In genomic region chr14:93977790-93978581, GRCh38 we compare ENCODE assay signal across 8 cellular contexts. TPM values are rescaled to one million over a fixed set of nuclear protein-coding genes. Genes with fewer than 3 reads are reported as not detected.
DNase-seq lines count a peak whose midpoint lies in the region; ATAC-seq, FAIRE-seq and TF ChIP-seq lines count a peak whose summit lies in the region.

No MANE protein-coding gene starts in this region.

- H3K36me3 Mint-ChIP-seq in stimulated activated naive B cell treated with anti-CD40 and anti-IgM and Interleukin-4, amounts not matched to agents 10 μg/mL and 1 μg/mL and 100 μg/mL, for 72 hours, result peaks cover 16 to 17% of the 10 kb centered on the region in 2 donors

- peak overlapping the region; percentile 90 for H3K27ac Mint-ChIP-seq in stimulated activated naive B cell treated with anti-CD40 and anti-IgM and Interleukin-4, amounts not matched to agents 10 μg/mL and 1 μg/mL and 100 μg/mL, for 72 hours

- FAIRE-seq in GM18507 (lab: Jason Lieb, UNC), result peak; percentile 99

- H3K9me3 Mint-ChIP-seq in stimulated activated naive B cell treated with anti-CD40 and anti-IgM and Interleukin-4, amounts not matched to agents 10 μg/mL and 1 μg/mL and 100 μg/mL, for 72 hours, result peaks cover 7 to 11% of the 10 kb centered on the region in 2 donors

- no peak overlapping the region for H3K4me3 ChIP-seq in H7 (ENCODE audit: insufficient read depth, low read depth, low read length)

- peaks cover 29 to 71% of the 10 kb centered on the region in 2 donors for H3K4me1 Mint-ChIP-seq in stimulated activated naive B cell treated with anti-CD40 and anti-IgM and Interleukin-4, amounts not matched to agents 10 μg/mL and 1 μg/mL and 100 μg/mL, for 72 hours

- peaks cover 49 to 61% of the 10 kb centered on the region in 2 donors for H3K27me3 Mint-ChIP-seq in stimulated activated naive B cell treated with anti-CD40 and anti-IgM and Interleukin-4, amounts not matched to agents 10 μg/mL and 1 μg/mL and 100 μg/mL, for 72 hours

- DNase-seq in GM18507 (ENCODE audit: extremely low spot score, insufficient read length, low read depth), result peak; percentile 71
- peak; percentile 63 for DNase-seq in activated CD4-positive, CD25-positive, alpha-beta regulatory T cell treated with anti-CD3 and anti-CD28 coated beads, Interleukin-2, amount 50 U/mL, for 16 hours (ENCODE audit: low read depth, low spot score)
- peak; percentile 81 for DNase-seq in stimulated activated naive B cell treated with anti-CD40 and anti-IgM and Interleukin-4, amounts not matched to agents 10 μg/mL and 1 μg/mL and 100 μg/mL, for 72 hours
- no peak for DNase-seq in H7
- no peak for DNase-seq in GM10266 (ENCODE audit: extremely low spot score)
- no peak for DNase-seq in NCI-H1436 (lab: John Stamatoyannopoulos, UW)

- ATAC-seq in HG02973 (IDR thresholded peaks at IDR 0.05; ENCODE audit: unreplicated experiment), result peak; percentile 42
- peak; percentile 25 for ATAC-seq in esophagus mucosa
- ATAC-seq in stimulated activated naive B cell treated with anti-CD40 and anti-IgM and Interleukin-4, amounts not matched to agents 10 μg/mL and 1 μg/mL and 100 μg/mL, for 72 hours (replicated peaks), result peak; percentile 88 to 92

- H3K36me3 ChIP-seq in H7 (replicated peaks; ENCODE audit: control insufficient read depth, insufficient read depth, low read length), result no peaks in the 10 kb centered on the region

- H3K27me3 ChIP-seq in H7 (ENCODE audit: control insufficient read depth, insufficient read depth, low read length), result no peaks in the 10 kb centered on the region

- TF ChIP-seq CTCF in GM10266 (IDR thresholded peaks at IDR 0.05; ENCODE audit: control insufficient read depth, insufficient read depth, low read depth, missing control alignments), result no peak

- H3K4me3 Mint-ChIP-seq in stimulated activated naive B cell treated with anti-CD40 and anti-IgM and Interleukin-4, amounts not matched to agents 10 μg/mL and 1 μg/mL and 100 μg/mL, for 72 hours, result peak overlapping the region in 1 of 2 donors; percentile 30

RNA-seq across cellular contexts. Expression of gene ASB2, which starts 1.6 kb away (rescaled TPM):
- total RNA-seq in esophagus mucosa, result 1.00 TPM
- 0.21 TPM in 1 of 2 replicates, not detected in the other for total RNA-seq in H7 (2014; rRNA removed; shearing (Covaris generic))

RNA-seq across cellular contexts. Expression of gene CCDC197, which starts 19.1 kb away (rescaled TPM):
- total RNA-seq in esophagus mucosa, result not detected
- not detected in 2 replicates for total RNA-seq in H7 (2014; rRNA removed; shearing (Covaris generic))

RNA-seq across cellular contexts. Expression of gene OTUB2, which starts 48.2 kb away (rescaled TPM):
- total RNA-seq in esophagus mucosa, result 5.5 TPM
- total RNA-seq in H7 (2014; rRNA removed; shearing (Covaris generic)), result 3.0 and 4.4 TPM in 2 replicates

RNA-seq across cellular contexts. Expression of gene FAM181A, which starts 50.8 kb away (rescaled TPM):
- not detected for total RNA-seq in esophagus mucosa
- not detected in 2 replicates for total RNA-seq in H7 (2014; rRNA removed; shearing (Covaris generic))

Comparison
In these comparisons a context has a peak if more than half of its experiments do, and no peak if none do; other contexts are left out.
1. DNase-seq: peak in GM18507 (single experiment), activated CD4-positive, CD25-positive, alpha-beta regulatory T cell treated with anti-CD3 and anti-CD28 coated beads, Interleukin-2, amount 50 U/mL, for 16 hours (single experiment) and stimulated activated naive B cell treated with anti-CD40 and anti-IgM and Interleukin-4, amounts not matched to agents 10 μg/mL and 1 μg/mL and 100 μg/mL, for 72 hours (single experiment); none in H7 (single experiment), GM10266 (single experiment) and NCI-H1436 (single experiment).
2. ATAC-seq: peak in every context shown above with its lines; median percentile 90 in stimulated activated naive B cell treated with anti-CD40 and anti-IgM and Interleukin-4, amounts not matched to agents 10 μg/mL and 1 μg/mL and 100 μg/mL, for 72 hours; 42 in HG02973; 25 in esophagus mucosa.